In the genomic region with DNA sequence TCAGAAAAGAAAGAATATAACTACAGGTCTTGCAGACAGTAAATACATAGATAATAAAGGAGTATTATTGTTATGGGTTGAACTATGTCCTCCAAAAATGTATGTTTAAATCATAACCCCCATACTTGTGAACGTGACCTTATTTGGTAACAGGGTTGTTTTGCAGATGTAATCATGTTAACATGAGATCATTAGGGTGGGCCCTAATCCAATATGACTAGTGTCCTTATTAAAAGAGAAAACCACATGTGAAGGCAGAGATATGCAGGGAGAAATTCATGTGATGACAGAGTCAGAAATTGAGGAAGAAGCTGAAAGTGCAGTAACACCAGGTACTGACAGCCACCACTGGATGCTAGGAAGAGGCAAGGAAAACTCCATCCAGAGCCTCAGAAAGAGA, we compare ENCODE assay signal across 17 cellular contexts. TPM values are rescaled to one million over a fixed set of nuclear protein-coding genes. Genes with fewer than 3 reads are reported as not detected.
A peak's percentile ranks its signal among the peaks of the same experiment; 100 is the strongest.
DNase-seq lines count a peak whose midpoint lies in the region; ATAC-seq and TF ChIP-seq lines count a peak whose summit lies in the region.
"Had no signal": no experiment of that assay in that cellular context is flagged by ENCODE, and none has a peak within 500 bp of the region (broad histone marks: within the 10 kb centered on the region; RNA-seq: fewer than 3 reads in every experiment).

No MANE protein-coding gene starts in this region.

- ATAC-seq in IMR-90 (ENCODE audit: low read depth), result no peak
- ATAC-seq in central memory CD8-positive, alpha-beta T cell (replicated peaks; ENCODE audit: extremely low read depth, poor library complexity, severe bottlenecking), result no peak
- no peak for ATAC-seq in mucosa of descending colon
- ATAC-seq: HCT116, Panc1, Right ventricle myocardium inferior had no signal

- H3K27me3 Mint-ChIP-seq in central memory CD8-positive, alpha-beta T cell, result no peaks in the 10 kb centered on the region
- H3K27me3 Mint-ChIP-seq: B cell; CD4-positive, alpha-beta memory T cell; IgD-negative memory B cell had no signal

- H3K18ac ChIP-seq in IMR-90 (ENCODE audit: low read depth, low read length), result no peak overlapping the region

- H2BK5ac ChIP-seq in IMR-90 (ENCODE audit: low read depth, low read length, poor library complexity, severe bottlenecking), result no peak overlapping the region

- WGBS in IMR-90 (ENCODE audit: extremely low coverage in 2 of 2, insufficient read length in 1 of 2), 2 experiments, result no CpG with 5 or more reads among the region's 1 CpG

- POLR2A ChIA-PET in IMR-90 (lab: Charles Lee; ENCODE audit: unreplicated experiment), result no interaction called here

- H2AFZ ChIP-seq in IMR-90 (replicated peaks; ENCODE audit: low read length, poor library complexity), result no peak overlapping the region

- CTCF ChIA-PET in IMR-90 (lab: Yijun Ruan, JAX), result no interaction called here

- peaks cover 17% of the 10 kb centered on the region for H3K36me3 Mint-ChIP-seq in central memory CD8-positive, alpha-beta T cell (ENCODE audit: insufficient read depth)

- no peaks in the 10 kb centered on the region for H3K9me1 ChIP-seq in IMR-90 (ENCODE audit: insufficient read depth, low read length)

- no peak overlapping the region for H4K5ac ChIP-seq in IMR-90 (ENCODE audit: low read depth, low read length)

- H3K27ac ChIP-seq in IMR-90 (ENCODE audit: insufficient read depth, low read length), result no peak overlapping the region

- H3K23ac ChIP-seq in IMR-90 (ENCODE audit: low read depth, low read length), result no peak overlapping the region

- H3K4me3 ChIP-seq in IMR-90 (ENCODE audit: insufficient read depth, low read depth, low read length) (no peak overlapping the region), fibroblast of the aortic adventitia (ENCODE audit: low read depth, low read length) (no peak overlapping the region), mucosa of descending colon (no peak overlapping the region)

- no peaks in the 10 kb centered on the region for H3K27me3 ChIP-seq in IMR-90 (ENCODE audit: control insufficient read depth, insufficient read depth, low read length)

- BruUV-seq in IMR-90 (replicated peaks; lab: Mats Ljungman, UMichigan), result no TSS peak

- dilution Hi-C loops in IMR-90 (cut with HindIII; ENCODE audit: low sequenced_read_pairs, unreplicated experiment), result no loop called here

- DNase-seq in EL, result peak; percentile 2
- peak; percentile 27 for DNase-seq in IMR-90
- DNase-seq in central memory CD8-positive, alpha-beta T cell (ENCODE audit: low spot score in 2 of 2), result no peak
- peak; percentile 2 for DNase-seq in fibroblast of the aortic adventitia (ENCODE audit: low read depth)
- no peak for DNase-seq in NCI-H1930 (lab: John Stamatoyannopoulos, UW)
- DNase-seq in DMS153 treated with DMSO at 0.1 percent for 48 hours (lab: John Stamatoyannopoulos, UW; ENCODE audit: unreplicated experiment), result no peak
- DNase-seq in mucosa of descending colon, result no peak
- no peak for DNase-seq in cerebellar nuclear complex (lab: John Stamatoyannopoulos, UW)
- DNase-seq: ACHN; CD4-positive, alpha-beta memory T cell; NCI-H446; SK-N-SH had no signal

- no peak overlapping the region for H3K4me3 Mint-ChIP-seq in central memory CD8-positive, alpha-beta T cell
- H3K4me3 Mint-ChIP-seq: B cell; CD4-positive, alpha-beta memory T cell; IgD-negative memory B cell had no signal

- no peak overlapping the region for H2BK20ac ChIP-seq in IMR-90 (ENCODE audit: low read depth, low read length)

- no peak overlapping the region for H2BK120ac ChIP-seq in IMR-90 (ENCODE audit: low read depth, low read length)

- H3K4me1 ChIP-seq in IMR-90 (ENCODE audit: control insufficient read depth, insufficient read depth, low read length) (no peaks in the 10 kb centered on the region), mucosa of descending colon (ENCODE audit: low read depth) (no peaks in the 10 kb centered on the region)

- H4K8ac ChIP-seq in IMR-90 (ENCODE audit: low read depth in 2 of 2, low read length in 2 of 2), result no peak overlapping the region

- H4K20me1 ChIP-seq in IMR-90 (ENCODE audit: insufficient read depth, low read length), result no peaks in the 10 kb centered on the region

- intact Hi-C loops in IMR-90 (cut with micrococcal nuclease) (no loop called here), mucosa of descending colon (cut with DNase I, micrococcal nuclease) (no loop called here)

- no peak overlapping the region for H4K91ac ChIP-seq in IMR-90 (ENCODE audit: insufficient read depth, low read depth, low read length)

- no peak overlapping the region for H2AK5ac ChIP-seq in IMR-90 (ENCODE audit: low read depth, low read length)

- no peak overlapping the region for H3K4ac ChIP-seq in IMR-90 (ENCODE audit: low read depth, low read length)

- H3K4me2 ChIP-seq in IMR-90 (ENCODE audit: low read depth, low read length), result no peak overlapping the region
- H3K4me2 ChIP-seq: SK-N-SH had no signal

- no peak overlapping the region for H3K56ac ChIP-seq in IMR-90 (ENCODE audit: extremely low read depth, insufficient read depth, low read length)

- H2BK15ac ChIP-seq in IMR-90 (ENCODE audit: low read depth, low read length), result no peak overlapping the region

- no peaks in the 10 kb centered on the region; the same call in 1 of the 2 replicates for H3K9me3 ChIP-seq in IMR-90 (ENCODE audit: control insufficient read depth, insufficient read depth, low read length)
- no peaks in the 10 kb centered on the region for H3K9me3 ChIP-seq in mucosa of descending colon
- H3K9me3 ChIP-seq: SK-N-SH had no signal

- TF ChIP-seq CTCF in IMR-90 (conservative IDR thresholded peaks at IDR 0.05; ENCODE audit: low read depth, low read length) (no peak), fibroblast of the aortic adventitia (IDR thresholded peaks at IDR 0.05; ENCODE audit: insufficient read depth, low read length) (no peak), mucosa of descending colon (IDR thresholded peaks at IDR 0.05) (no peak)

- H3K36me3 ChIP-seq in IMR-90 (ENCODE audit: control insufficient read depth, insufficient read depth, low read length) (peaks cover 3% of the 10 kb centered on the region; the same call in 1 of the 2 replicates), mucosa of descending colon (ENCODE audit: low read depth) (no peaks in the 10 kb centered on the region)

- peak overlapping the region; percentile 0 for H3K27ac Mint-ChIP-seq in central memory CD8-positive, alpha-beta T cell (ENCODE audit: low read depth)
- H3K27ac Mint-ChIP-seq: B cell; CD4-positive, alpha-beta memory T cell; IgD-negative memory B cell had no signal

- TF ChIP-seq POLR2A in IMR-90 (IDR thresholded peaks at IDR 0.05; ENCODE audit: low read depth, low read length), result no peak

- in situ Hi-C loops in IMR-90 (cut with MboI; ENCODE audit: low sequenced_read_pairs), result no loop called here

- H3K79me1 ChIP-seq in IMR-90 (ENCODE audit: low read depth in 1 of 2, low read length in 2 of 2), result no peaks in the 10 kb centered on the region

- TF ChIP-seq RAD21 in IMR-90 (IDR thresholded peaks at IDR 0.05; ENCODE audit: low read length), result no peak

- H3K9ac ChIP-seq in IMR-90 (ENCODE audit: low read depth, low read length), result no peak overlapping the region
- H3K9ac ChIP-seq: SK-N-SH had no signal

- no peak overlapping the region for H2AK9ac ChIP-seq in IMR-90 (replicated peaks; ENCODE audit: low read depth, low read length, poor library complexity)

- peaks cover 5% of the 10 kb centered on the region for H3K4me1 Mint-ChIP-seq in central memory CD8-positive, alpha-beta T cell
- H3K4me1 Mint-ChIP-seq: B cell; CD4-positive, alpha-beta memory T cell; IgD-negative memory B cell had no signal

- H3K9me3 Mint-ChIP-seq in central memory CD8-positive, alpha-beta T cell, result no peaks in the 10 kb centered on the region

- no peak overlapping the region for H3K14ac ChIP-seq in IMR-90 (replicated peaks; ENCODE audit: low read depth, low read length)

TF ChIP-seq in IMR-90, 13 proteins besides CTCF, POLR2A, EP300 and RAD21:
- TF ChIP-seq CHD1 (IDR thresholded peaks at IDR 0.05; ENCODE audit: low read depth, low read length), result no peak
- no peak for TF ChIP-seq ELK1 (IDR thresholded peaks at IDR 0.05; ENCODE audit: borderline replicate concordance, low read depth, low read length)
- no peak for TF ChIP-seq SMC3 (IDR thresholded peaks at IDR 0.05; ENCODE audit: low read depth, low read length)
- TF ChIP-seq RFX5 (IDR thresholded peaks at IDR 0.05; ENCODE audit: low read depth, low read length), result no peak
- TF ChIP-seq RCOR1 (IDR thresholded peaks at IDR 0.05; ENCODE audit: insufficient replicate concordance, low read length), result no peak
- TF ChIP-seq MAZ (IDR thresholded peaks at IDR 0.05; ENCODE audit: borderline replicate concordance, low read depth, low read length), result no peak
- TF ChIP-seq CEBPB (IDR thresholded peaks at IDR 0.05; ENCODE audit: low read depth, low read length), result no peak
- no peak for TF ChIP-seq NFE2L2 (IDR thresholded peaks at IDR 0.05; ENCODE audit: low read depth, low read length)
- TF ChIP-seq BHLHE40 (IDR thresholded peaks at IDR 0.05; ENCODE audit: low read depth, low read length), result no peak
- TF ChIP-seq MXI1 (IDR thresholded peaks at IDR 0.05; ENCODE audit: borderline replicate concordance, low read depth, low read length), result no peak
- no peak for TF ChIP-seq MAFK (IDR thresholded peaks at IDR 0.05; ENCODE audit: low read depth, low read length)
- no peak for TF ChIP-seq USF2 (IDR thresholded peaks at IDR 0.05; ENCODE audit: low read depth, low read length)
- TF ChIP-seq FOS (IDR thresholded peaks at IDR 0.05; ENCODE audit: low read depth, low read length), result no peak

RNA-seq across cellular contexts. Expression of gene MAGOHB, which starts 29.0 kb away (rescaled TPM):
- total RNA-seq in IMR-90 (2012; rRNA removed) (6.3 and 23.3 TPM in 2 replicates), fibroblast of the aortic adventitia (ENCODE audit: low replicate concordance) (31.7 and 36.6 TPM in 2 replicates), mucosa of descending colon (10 to 100 TPM in 2 of 3 donors, 1 to 10 TPM in 1; 9.6 to 14.7 (median 13.7) TPM)
- 15.6 and 20.3 TPM in 2 replicates for polyA plus RNA-seq in IMR-90 (2012; rRNA removed)
- polyA plus RNA-seq in IMR-90 (2012; cell fraction: cytosol; rRNA removed), result 1.2 and 5.4 TPM in 2 replicates
- polyA plus RNA-seq in IMR-90 (2012; cell fraction: nucleus; rRNA removed; ENCODE audit: low replicate concordance), result 7.3 and 10.8 TPM in 2 replicates

Comparison
In these comparisons a context has a peak if more than half of its experiments do, and no peak if none do; other contexts are left out.
1. DNase-seq: peak in EL (single experiment), IMR-90 (single experiment) and fibroblast of the aortic adventitia (single experiment); none in central memory CD8-positive, alpha-beta T cell (0 of 2), NCI-H1930 (0 of 2), DMS153 treated with DMSO at 0.1 percent for 48 hours (single experiment), mucosa of descending colon (0 of 3) and cerebellar nuclear complex (0 of 2).